ENCODE assay signal across 29 cellular contexts in the genomic region with DNA sequence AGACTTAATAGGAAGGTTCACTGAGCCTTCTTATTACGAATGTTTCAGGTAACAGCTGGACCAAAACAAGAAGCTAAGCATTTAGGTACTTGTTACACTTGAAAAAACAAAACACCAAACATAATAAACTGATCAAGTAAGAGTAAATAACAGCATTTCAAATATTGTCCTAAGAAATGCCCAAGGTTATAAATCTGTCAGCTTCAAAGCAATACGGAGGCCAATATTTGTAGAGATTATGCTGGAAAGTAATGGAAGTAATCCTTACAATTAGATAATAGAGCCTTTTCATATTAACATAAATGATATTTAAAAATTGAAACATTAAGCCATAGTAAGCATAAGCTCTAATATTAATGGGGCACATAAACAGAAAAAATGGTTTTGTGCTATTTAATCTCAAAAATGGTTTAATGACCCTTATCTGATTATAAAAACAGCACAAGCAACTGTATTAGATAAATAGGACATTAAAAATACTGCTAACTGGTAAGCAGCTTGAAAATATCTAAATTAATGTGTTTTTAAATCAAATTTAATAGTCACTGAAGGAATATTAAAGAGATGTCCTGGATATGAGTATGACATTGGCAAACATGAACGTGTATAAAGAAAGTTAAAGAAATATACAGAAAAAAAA. TPM values are rescaled to one million over a fixed set of nuclear protein-coding genes. Genes with fewer than 3 reads are reported as not detected.
"Had no signal": no experiment of that assay in that cellular context is flagged by ENCODE, and none has a peak within 500 bp of the region (broad histone marks: within the 10 kb centered on the region; RNA-seq: fewer than 3 reads in every experiment).

No MANE protein-coding gene starts in this region.

- H3K9me3 Mint-ChIP-seq: memory B cell; nephron; neural crest cell; stimulated activated naive B cell treated with anti-CD40 and anti-IgM and Interleukin-4, amounts not matched to agents 10 μg/mL and 1 μg/mL and 100 μg/mL, for 72 hours had no signal

- H3K4me3 Mint-ChIP-seq: immature natural killer cell; memory B cell; naive thymus-derived CD8-positive, alpha-beta T cell; nephron; neural crest cell; stimulated activated naive B cell treated with anti-CD40 and anti-IgM and Interleukin-4, amounts not matched to agents 10 μg/mL and 1 μg/mL and 100 μg/mL, for 72 hours had no signal

- DNase-seq: hypothalamus; immature natural killer cell; left ventricle myocardium inferior; naive thymus-derived CD8-positive, alpha-beta T cell; nucleus accumbens; pancreas; posterior cingulate gyrus; retina; right cardiac atrium; stimulated activated CD4-positive, alpha-beta T cell treated with anti-CD3 and anti-CD28 coated beads, Interleukin-12 subunit alpha, Interleukin-12 subunit beta, amount 100 ng/mL, for 4 hours; stimulated activated CD4-positive, alpha-beta T cell treated with anti-CD3 and anti-CD28 coated beads, Interleukin-15, amount 100 ng/mL, for 24 hours; stimulated activated CD4-positive, alpha-beta T cell treated with anti-CD3 and anti-CD28 coated beads, Interleukin-2, amount 100 ng/mL, for 24 hours; stimulated activated CD4-positive, alpha-beta T cell treated with anti-CD3 and anti-CD28 coated beads, Interleukin-4, amount 100 ng/mL, for 1 hour; stimulated activated naive B cell treated with anti-CD40 and anti-IgM and Interleukin-4, amounts not matched to agents 10 μg/mL and 1 μg/mL and 100 μg/mL, for 72 hours; stimulated activated naive CD8-positive, alpha-beta T cell treated with anti-CD3 and anti-CD28 coated beads, Interleukin-15, Interleukin-2, amounts not matched to agents 100 U/mL and 50 U/mL, for 24 hours; stomach; testis; thyroid gland; transverse colon; upper lobe of left lung had no signal

- H3K27ac Mint-ChIP-seq: immature natural killer cell; memory B cell; naive thymus-derived CD8-positive, alpha-beta T cell; nephron; stimulated activated naive B cell treated with anti-CD40 and anti-IgM and Interleukin-4, amounts not matched to agents 10 μg/mL and 1 μg/mL and 100 μg/mL, for 72 hours had no signal

- H3K36me3 Mint-ChIP-seq: immature natural killer cell; memory B cell; naive thymus-derived CD8-positive, alpha-beta T cell; stimulated activated naive B cell treated with anti-CD40 and anti-IgM and Interleukin-4, amounts not matched to agents 10 μg/mL and 1 μg/mL and 100 μg/mL, for 72 hours had no signal

- H3K27ac ChIP-seq: left ventricle myocardium inferior, pancreas, prostate gland, skin epidermis, stomach, testis, thyroid gland, transverse colon, upper lobe of left lung, vagina had no signal

- H3K4me1 ChIP-seq: left ventricle myocardium inferior, prostate gland, testis, thyroid gland, transverse colon, upper lobe of left lung, vagina had no signal

- H3K27me3 ChIP-seq: pancreas, stomach, testis, thyroid gland, transverse colon, upper lobe of left lung, vagina had no signal

- H3K4me1 Mint-ChIP-seq: immature natural killer cell; memory B cell; naive thymus-derived CD8-positive, alpha-beta T cell; nephron; neural crest cell; stimulated activated naive B cell treated with anti-CD40 and anti-IgM and Interleukin-4, amounts not matched to agents 10 μg/mL and 1 μg/mL and 100 μg/mL, for 72 hours had no signal

- H3K4me3 ChIP-seq: left ventricle myocardium inferior, lung, pancreas, prostate gland, skin epidermis, stomach, testis, thyroid gland, transverse colon, upper lobe of left lung, vagina had no signal

- H3K27me3 Mint-ChIP-seq: memory B cell; naive thymus-derived CD8-positive, alpha-beta T cell; stimulated activated naive B cell treated with anti-CD40 and anti-IgM and Interleukin-4, amounts not matched to agents 10 μg/mL and 1 μg/mL and 100 μg/mL, for 72 hours had no signal

- H3K9me3 ChIP-seq: left ventricle myocardium inferior, pancreas, prostate gland, stomach, testis, thyroid gland, transverse colon, upper lobe of left lung, vagina had no signal

- H3K36me3 ChIP-seq: left ventricle myocardium inferior, pancreas, prostate gland, stomach, thyroid gland, transverse colon, upper lobe of left lung, vagina had no signal

RNA-seq across cellular contexts. Expression of a gene that starts 43.0 kb away (rescaled TPM):
- total RNA-seq: kidney epithelial cell; mesenteric fat pad; naive thymus-derived CD8-positive, alpha-beta T cell had no signal
